23 cellular contexts compared by ENCODE assay signal in the genomic region with DNA sequence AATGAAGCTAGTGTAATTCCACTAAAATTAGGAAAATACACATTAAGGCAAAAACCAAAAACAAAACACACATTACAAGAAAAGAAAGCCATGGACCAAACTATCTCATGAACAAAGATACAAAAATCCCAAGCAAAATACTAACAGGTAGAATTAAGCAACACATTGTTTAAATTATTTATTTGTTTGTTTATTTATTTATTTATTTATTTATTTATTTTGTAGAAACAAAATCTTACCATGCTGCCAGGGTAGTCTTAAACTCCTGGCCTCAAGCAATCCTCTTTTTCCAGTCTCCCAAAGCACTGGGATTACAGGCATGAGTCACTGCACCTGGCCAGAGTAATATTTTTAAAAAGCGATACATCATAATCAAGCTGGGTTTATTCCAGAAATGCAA.
"Had no signal": no experiment of that assay in that cellular context is flagged by ENCODE, and none has a peak within 500 bp of the region (broad histone marks: within the 10 kb centered on the region; RNA-seq: fewer than 3 reads in every experiment).

No MANE protein-coding gene starts in this region.

- H3K27ac ChIP-seq: pancreas, upper lobe of left lung had no signal

- ATAC-seq: mucosa of descending colon; naive thymus-derived CD8-positive, alpha-beta T cell; pancreas; right cardiac atrium; stimulated activated naive B cell treated with anti-CD40 and anti-IgM and Interleukin-4, amounts not matched to agents 10 μg/mL and 1 μg/mL and 100 μg/mL, for 72 hours; stimulated activated naive CD8-positive, alpha-beta T cell treated with anti-CD3 and anti-CD28 coated beads, Interleukin-15, Interleukin-2, amounts not matched to agents 100 U/mL and 50 U/mL, for 24 hours had no signal

- DNase-seq: islet precursor cell; left ventricle myocardium inferior; midbrain; mucosa of descending colon; naive thymus-derived CD8-positive, alpha-beta T cell; nucleus accumbens; pancreas; retina; right cardiac atrium; stimulated activated CD4-positive, alpha-beta T cell treated with anti-CD3 and anti-CD28 coated beads, Interleukin-12 subunit alpha, Interleukin-12 subunit beta, amount 100 ng/mL, for 4 hours; stimulated activated CD4-positive, alpha-beta T cell treated with anti-CD3 and anti-CD28 coated beads, Interleukin-15, amount 100 ng/mL, for 24 hours; stimulated activated CD4-positive, alpha-beta T cell treated with anti-CD3 and anti-CD28 coated beads, Interleukin-2, amount 100 ng/mL, for 24 hours; stimulated activated CD4-positive, alpha-beta T cell treated with anti-CD3 and anti-CD28 coated beads, Interleukin-4, amount 100 ng/mL, for 1 hour; stimulated activated naive B cell treated with anti-CD40 and anti-IgM and Interleukin-4, amounts not matched to agents 10 μg/mL and 1 μg/mL and 100 μg/mL, for 72 hours; stimulated activated naive CD8-positive, alpha-beta T cell treated with anti-CD3 and anti-CD28 coated beads, Interleukin-15, Interleukin-2, amounts not matched to agents 100 U/mL and 50 U/mL, for 24 hours; stomach; testis; transverse colon; upper lobe of left lung had no signal

- H3K9me3 ChIP-seq: left ventricle myocardium inferior, mucosa of descending colon, pancreas, prostate gland, stomach, testis, thyroid gland, transverse colon, upper lobe of left lung had no signal

- H3K27me3 ChIP-seq: pancreas, stomach, testis, thyroid gland, transverse colon, upper lobe of left lung had no signal

- FAIRE-seq: pancreas had no signal

- H3K4me3 ChIP-seq: left ventricle myocardium inferior, lung, mucosa of descending colon, pancreas, prostate gland, skin epidermis, stomach, testis, thyroid gland, transverse colon, upper lobe of left lung had no signal

- H3K4me1 ChIP-seq: prostate gland had no signal

- H3K36me3 ChIP-seq: left ventricle myocardium inferior, pancreas, prostate gland, stomach, thyroid gland, transverse colon, upper lobe of left lung had no signal
